1 cellular context compared by ENCODE assay signal in the genomic region with DNA sequence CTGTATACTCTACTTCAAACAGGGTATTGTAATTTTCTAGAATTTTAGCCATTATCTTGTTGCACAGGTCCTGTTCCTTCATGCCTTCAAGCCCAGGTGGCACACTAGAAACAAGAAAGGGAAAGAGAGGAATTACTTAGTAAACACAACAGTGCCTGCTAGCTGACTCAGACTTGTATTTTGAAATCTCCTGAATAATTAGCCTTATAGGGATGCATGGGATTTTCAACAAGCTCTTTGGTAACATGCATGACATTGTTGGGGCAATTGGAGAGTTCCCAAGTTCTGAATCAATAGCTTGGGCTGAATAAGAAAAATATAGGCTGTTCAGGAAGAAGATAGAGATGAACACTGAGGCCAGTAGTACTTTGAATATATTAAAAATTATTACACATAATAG.
TF ChIP-seq lines count a peak whose summit lies in the region.

No MANE protein-coding gene starts in this region.

TF ChIP-seq in GM23338, 12 proteins besides CTCF, POLR2A, EP300 and RAD21 (continued from another document):
- TF ChIP-seq, protein P1, sequence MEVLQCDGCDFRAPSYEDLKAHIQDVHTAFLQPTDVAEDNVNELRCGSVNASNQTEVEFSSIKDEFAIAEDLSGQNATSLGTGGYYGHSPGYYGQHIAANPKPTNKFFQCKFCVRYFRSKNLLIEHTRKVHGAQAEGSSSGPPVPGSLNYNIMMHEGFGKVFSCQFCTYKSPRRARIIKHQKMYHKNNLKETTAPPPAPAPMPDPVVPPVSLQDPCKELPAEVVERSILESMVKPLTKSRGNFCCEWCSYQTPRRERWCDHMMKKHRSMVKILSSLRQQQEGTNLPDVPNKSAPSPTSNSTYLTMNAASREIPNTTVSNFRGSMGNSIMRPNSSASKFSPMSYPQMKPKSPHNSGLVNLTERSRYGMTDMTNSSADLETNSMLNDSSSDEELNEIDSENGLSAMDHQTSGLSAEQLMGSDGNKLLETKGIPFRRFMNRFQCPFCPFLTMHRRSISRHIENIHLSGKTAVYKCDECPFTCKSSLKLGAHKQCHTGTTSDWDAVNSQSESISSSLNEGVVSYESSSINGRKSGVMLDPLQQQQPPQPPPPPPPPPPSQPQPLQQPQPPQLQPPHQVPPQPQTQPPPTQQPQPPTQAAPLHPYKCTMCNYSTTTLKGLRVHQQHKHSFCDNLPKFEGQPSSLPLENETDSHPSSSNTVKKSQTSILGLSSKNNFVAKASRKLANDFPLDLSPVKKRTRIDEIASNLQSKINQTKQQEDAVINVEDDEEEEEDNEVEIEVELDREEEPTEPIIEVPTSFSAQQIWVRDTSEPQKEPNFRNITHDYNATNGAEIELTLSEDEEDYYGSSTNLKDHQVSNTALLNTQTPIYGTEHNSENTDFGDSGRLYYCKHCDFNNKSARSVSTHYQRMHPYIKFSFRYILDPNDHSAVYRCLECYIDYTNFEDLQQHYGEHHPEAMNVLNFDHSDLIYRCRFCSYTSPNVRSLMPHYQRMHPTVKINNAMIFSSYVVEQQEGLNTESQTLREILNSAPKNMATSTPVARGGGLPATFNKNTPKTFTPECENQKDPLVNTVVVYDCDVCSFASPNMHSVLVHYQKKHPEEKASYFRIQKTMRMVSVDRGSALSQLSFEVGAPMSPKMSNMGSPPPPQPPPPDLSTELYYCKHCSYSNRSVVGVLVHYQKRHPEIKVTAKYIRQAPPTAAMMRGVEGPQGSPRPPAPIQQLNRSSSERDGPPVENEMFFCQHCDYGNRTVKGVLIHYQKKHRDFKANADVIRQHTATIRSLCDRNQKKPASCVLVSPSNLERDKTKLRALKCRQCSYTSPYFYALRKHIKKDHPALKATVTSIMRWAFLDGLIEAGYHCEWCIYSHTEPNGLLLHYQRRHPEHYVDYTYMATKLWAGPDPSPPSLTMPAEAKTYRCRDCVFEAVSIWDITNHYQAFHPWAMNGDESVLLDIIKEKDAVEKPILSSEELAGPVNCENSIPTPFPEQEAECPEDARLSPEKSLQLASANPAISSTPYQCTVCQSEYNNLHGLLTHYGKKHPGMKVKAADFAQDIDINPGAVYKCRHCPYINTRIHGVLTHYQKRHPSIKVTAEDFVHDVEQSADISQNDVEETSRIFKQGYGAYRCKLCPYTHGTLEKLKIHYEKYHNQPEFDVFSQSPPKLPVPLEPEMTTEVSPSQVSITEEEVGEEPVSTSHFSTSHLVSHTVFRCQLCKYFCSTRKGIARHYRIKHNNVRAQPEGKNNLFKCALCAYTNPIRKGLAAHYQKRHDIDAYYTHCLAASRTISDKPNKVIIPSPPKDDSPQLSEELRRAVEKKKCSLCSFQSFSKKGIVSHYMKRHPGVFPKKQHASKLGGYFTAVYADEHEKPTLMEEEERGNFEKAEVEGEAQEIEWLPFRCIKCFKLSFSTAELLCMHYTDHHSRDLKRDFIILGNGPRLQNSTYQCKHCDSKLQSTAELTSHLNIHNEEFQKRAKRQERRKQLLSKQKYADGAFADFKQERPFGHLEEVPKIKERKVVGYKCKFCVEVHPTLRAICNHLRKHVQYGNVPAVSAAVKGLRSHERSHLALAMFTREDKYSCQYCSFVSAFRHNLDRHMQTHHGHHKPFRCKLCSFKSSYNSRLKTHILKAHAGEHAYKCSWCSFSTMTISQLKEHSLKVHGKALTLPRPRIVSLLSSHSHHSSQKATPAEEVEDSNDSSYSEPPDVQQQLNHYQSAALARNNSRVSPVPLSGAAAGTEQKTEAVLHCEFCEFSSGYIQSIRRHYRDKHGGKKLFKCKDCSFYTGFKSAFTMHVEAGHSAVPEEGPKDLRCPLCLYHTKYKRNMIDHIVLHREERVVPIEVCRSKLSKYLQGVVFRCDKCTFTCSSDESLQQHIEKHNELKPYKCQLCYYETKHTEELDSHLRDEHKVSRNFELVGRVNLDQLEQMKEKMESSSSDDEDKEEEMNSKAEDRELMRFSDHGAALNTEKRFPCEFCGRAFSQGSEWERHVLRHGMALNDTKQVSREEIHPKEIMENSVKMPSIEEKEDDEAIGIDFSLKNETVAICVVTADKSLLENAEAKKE (CRISPR knock-in tag; IDR thresholded peaks at IDR 0.05), result no peak
- TF ChIP-seq EZH2 (IDR thresholded peaks at IDR 0.05; ENCODE audit: low read depth, unreplicated experiment) (no peak), EZH2phosphoT487 (IDR thresholded peaks at IDR 0.05; ENCODE audit: unreplicated experiment) (no peak)
